Comparison of ENCODE assay signal across 1 cellular context in the genomic region with DNA sequence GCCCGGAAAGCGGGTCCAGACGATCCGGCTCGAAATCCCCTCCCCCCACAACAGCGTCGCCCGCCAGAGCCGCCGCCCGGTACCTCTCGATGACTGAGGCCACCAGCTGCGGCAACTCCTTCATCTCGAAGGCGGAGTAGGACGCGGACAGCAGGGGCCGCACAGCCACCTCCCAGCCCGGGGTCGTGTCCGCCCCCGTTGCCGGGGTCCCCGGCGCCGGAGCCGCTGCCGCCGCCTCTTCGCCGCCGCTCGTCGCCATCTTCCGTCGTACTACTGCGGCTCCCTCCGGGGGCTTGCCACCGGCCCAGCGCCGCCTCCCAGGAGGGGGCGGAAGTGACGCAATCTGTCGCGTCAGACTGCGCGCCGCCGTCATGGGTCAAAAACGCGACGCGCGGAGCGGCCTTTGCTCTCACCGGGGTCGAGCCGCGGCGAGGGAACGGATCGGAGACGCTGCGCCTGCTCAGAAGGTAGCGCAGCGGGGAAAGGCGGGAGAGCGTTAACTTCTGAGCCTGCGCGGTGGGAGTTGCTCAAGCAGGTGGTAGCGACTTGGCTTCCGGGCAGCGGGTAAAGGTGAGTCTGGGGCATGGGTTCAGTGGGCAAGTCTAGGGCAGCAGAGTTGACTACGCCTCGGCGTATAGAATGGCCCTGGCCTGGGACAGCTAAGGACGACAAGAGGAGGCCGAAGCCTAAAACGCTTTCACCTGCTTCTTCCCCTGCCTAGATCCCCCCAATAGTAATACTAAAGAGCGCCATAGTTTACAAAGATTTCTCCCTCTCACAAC.
TF ChIP-seq lines count a peak whose summit lies in the region.

A gene (minus strand): TSS at position 277 of the 782 bp plus-strand sequence. CDS start 18 bp downstream, at position 259.

TF ChIP-seq in WTC11, 78 proteins besides CTCF, POLR2A, EP300 and RAD21 (continued from another document):
- TF ChIP-seq, protein P1, sequence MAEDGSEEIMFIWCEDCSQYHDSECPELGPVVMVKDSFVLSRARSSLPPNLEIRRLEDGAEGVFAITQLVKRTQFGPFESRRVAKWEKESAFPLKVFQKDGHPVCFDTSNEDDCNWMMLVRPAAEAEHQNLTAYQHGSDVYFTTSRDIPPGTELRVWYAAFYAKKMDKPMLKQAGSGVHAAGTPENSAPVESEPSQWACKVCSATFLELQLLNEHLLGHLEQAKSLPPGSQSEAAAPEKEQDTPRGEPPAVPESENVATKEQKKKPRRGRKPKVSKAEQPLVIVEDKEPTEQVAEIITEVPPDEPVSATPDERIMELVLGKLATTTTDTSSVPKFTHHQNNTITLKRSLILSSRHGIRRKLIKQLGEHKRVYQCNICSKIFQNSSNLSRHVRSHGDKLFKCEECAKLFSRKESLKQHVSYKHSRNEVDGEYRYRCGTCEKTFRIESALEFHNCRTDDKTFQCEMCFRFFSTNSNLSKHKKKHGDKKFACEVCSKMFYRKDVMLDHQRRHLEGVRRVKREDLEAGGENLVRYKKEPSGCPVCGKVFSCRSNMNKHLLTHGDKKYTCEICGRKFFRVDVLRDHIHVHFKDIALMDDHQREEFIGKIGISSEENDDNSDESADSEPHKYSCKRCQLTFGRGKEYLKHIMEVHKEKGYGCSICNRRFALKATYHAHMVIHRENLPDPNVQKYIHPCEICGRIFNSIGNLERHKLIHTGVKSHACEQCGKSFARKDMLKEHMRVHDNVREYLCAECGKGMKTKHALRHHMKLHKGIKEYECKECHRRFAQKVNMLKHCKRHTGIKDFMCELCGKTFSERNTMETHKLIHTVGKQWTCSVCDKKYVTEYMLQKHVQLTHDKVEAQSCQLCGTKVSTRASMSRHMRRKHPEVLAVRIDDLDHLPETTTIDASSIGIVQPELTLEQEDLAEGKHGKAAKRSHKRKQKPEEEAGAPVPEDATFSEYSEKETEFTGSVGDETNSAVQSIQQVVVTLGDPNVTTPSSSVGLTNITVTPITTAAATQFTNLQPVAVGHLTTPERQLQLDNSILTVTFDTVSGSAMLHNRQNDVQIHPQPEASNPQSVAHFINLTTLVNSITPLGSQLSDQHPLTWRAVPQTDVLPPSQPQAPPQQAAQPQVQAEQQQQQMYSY (CRISPR knock-in tag; IDR thresholded peaks at IDR 0.05), result no peak
- TF ChIP-seq FOXP1 (CRISPR knock-in tag; IDR thresholded peaks at IDR 0.05; ENCODE audit: borderline replicate concordance) (peak; percentile 86), TEAD4 (CRISPR knock-in tag; IDR thresholded peaks at IDR 0.05) (no peak), ESRRA (CRISPR knock-in tag; IDR thresholded peaks at IDR 0.05; ENCODE audit: borderline replicate concordance) (peak; percentile 58; the same call in 1 of the 2 replicates), KAT7 (CRISPR knock-in tag; IDR thresholded peaks at IDR 0.05; ENCODE audit: borderline replicate concordance) (0 out of 2 replicates have a peak, but pooled peaks have one; percentile 35), CREB1 (CRISPR knock-in tag; IDR thresholded peaks at IDR 0.05) (peak; percentile 95), SP1 (CRISPR knock-in tag; conservative IDR thresholded peaks at IDR 0.05) (peak; percentile 87), RELA (CRISPR knock-in tag; IDR thresholded peaks at IDR 0.05; ENCODE audit: borderline replicate concordance) (peak; percentile 62; the same call in 1 of the 2 replicates), GABPB1 (CRISPR knock-in tag; IDR thresholded peaks at IDR 0.05) (peak; percentile 96), CREM (CRISPR knock-in tag; IDR thresholded peaks at IDR 0.05) (peak; percentile 99), ATF1 (CRISPR knock-in tag; IDR thresholded peaks at IDR 0.05) (peak; percentile 87; the same call in 1 of the 2 replicates), TEAD1 (CRISPR knock-in tag; IDR thresholded peaks at IDR 0.05) (peak; percentile 77)
- TF ChIP-seq, protein P2, sequence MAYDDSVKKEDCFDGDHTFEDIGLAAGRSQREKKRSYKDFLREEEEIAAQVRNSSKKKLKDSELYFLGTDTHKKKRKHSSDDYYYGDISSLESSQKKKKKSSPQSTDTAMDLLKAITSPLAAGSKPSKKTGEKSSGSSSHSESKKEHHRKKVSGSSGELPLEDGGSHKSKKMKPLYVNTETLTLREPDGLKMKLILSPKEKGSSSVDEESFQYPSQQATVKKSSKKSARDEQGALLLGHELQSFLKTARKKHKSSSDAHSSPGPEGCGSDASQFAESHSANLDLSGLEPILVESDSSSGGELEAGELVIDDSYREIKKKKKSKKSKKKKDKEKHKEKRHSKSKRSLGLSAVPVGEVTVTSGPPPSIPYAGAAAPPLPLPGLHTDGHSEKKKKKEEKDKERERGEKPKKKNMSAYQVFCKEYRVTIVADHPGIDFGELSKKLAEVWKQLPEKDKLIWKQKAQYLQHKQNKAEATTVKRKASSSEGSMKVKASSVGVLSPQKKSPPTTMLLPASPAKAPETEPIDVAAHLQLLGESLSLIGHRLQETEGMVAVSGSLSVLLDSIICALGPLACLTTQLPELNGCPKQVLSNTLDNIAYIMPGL (CRISPR knock-in tag; IDR thresholded peaks at IDR 0.05), result peak; percentile 86
- TF ChIP-seq, protein P3, sequence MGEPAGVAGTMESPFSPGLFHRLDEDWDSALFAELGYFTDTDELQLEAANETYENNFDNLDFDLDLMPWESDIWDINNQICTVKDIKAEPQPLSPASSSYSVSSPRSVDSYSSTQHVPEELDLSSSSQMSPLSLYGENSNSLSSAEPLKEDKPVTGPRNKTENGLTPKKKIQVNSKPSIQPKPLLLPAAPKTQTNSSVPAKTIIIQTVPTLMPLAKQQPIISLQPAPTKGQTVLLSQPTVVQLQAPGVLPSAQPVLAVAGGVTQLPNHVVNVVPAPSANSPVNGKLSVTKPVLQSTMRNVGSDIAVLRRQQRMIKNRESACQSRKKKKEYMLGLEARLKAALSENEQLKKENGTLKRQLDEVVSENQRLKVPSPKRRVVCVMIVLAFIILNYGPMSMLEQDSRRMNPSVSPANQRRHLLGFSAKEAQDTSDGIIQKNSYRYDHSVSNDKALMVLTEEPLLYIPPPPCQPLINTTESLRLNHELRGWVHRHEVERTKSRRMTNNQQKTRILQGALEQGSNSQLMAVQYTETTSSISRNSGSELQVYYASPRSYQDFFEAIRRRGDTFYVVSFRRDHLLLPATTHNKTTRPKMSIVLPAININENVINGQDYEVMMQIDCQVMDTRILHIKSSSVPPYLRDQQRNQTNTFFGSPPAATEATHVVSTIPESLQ (CRISPR knock-in tag; IDR thresholded peaks at IDR 0.05), result peak; percentile 36; the same call in 1 of the 2 replicates
- TF ChIP-seq, protein P4, sequence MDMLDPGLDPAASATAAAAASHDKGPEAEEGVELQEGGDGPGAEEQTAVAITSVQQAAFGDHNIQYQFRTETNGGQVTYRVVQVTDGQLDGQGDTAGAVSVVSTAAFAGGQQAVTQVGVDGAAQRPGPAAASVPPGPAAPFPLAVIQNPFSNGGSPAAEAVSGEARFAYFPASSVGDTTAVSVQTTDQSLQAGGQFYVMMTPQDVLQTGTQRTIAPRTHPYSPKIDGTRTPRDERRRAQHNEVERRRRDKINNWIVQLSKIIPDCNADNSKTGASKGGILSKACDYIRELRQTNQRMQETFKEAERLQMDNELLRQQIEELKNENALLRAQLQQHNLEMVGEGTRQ (CRISPR knock-in tag; IDR thresholded peaks at IDR 0.05), result no peak
- TF ChIP-seq, protein P5, sequence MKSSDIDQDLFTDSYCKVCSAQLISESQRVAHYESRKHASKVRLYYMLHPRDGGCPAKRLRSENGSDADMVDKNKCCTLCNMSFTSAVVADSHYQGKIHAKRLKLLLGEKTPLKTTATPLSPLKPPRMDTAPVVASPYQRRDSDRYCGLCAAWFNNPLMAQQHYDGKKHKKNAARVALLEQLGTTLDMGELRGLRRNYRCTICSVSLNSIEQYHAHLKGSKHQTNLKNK (CRISPR knock-in tag; IDR thresholded peaks at IDR 0.05), result 0 out of 2 replicates have a peak, but pooled peaks have one; percentile 5
- TF ChIP-seq, protein P6, sequence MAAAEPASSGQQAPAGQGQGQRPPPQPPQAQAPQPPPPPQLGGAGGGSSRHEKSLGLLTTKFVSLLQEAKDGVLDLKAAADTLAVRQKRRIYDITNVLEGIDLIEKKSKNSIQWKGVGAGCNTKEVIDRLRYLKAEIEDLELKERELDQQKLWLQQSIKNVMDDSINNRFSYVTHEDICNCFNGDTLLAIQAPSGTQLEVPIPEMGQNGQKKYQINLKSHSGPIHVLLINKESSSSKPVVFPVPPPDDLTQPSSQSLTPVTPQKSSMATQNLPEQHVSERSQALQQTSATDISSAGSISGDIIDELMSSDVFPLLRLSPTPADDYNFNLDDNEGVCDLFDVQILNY (CRISPR knock-in tag; IDR thresholded peaks at IDR 0.05), result peak; percentile 94
- TF ChIP-seq, protein P7, sequence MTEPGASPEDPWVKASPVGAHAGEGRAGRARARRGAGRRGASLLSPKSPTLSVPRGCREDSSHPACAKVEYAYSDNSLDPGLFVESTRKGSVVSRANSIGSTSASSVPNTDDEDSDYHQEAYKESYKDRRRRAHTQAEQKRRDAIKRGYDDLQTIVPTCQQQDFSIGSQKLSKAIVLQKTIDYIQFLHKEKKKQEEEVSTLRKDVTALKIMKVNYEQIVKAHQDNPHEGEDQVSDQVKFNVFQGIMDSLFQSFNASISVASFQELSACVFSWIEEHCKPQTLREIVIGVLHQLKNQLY (CRISPR knock-in tag; IDR thresholded peaks at IDR 0.05), result no peak
- TF ChIP-seq, protein P8, sequence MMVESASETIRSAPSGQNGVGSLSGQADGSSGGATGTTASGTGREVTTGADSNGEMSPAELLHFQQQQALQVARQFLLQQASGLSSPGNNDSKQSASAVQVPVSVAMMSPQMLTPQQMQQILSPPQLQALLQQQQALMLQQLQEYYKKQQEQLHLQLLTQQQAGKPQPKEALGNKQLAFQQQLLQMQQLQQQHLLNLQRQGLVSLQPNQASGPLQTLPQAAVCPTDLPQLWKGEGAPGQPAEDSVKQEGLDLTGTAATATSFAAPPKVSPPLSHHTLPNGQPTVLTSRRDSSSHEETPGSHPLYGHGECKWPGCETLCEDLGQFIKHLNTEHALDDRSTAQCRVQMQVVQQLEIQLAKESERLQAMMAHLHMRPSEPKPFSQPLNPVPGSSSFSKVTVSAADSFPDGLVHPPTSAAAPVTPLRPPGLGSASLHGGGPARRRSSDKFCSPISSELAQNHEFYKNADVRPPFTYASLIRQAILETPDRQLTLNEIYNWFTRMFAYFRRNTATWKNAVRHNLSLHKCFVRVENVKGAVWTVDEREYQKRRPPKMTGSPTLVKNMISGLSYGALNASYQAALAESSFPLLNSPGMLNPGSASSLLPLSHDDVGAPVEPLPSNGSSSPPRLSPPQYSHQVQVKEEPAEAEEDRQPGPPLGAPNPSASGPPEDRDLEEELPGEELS (CRISPR knock-in tag; IDR thresholded peaks at IDR 0.05), result peak; percentile 68; the same call in 1 of the 2 replicates
TF ChIP-seq in WTC11: peak in this region for 27.
